ENCODE assay signal across 14 cellular contexts in the genomic region with DNA sequence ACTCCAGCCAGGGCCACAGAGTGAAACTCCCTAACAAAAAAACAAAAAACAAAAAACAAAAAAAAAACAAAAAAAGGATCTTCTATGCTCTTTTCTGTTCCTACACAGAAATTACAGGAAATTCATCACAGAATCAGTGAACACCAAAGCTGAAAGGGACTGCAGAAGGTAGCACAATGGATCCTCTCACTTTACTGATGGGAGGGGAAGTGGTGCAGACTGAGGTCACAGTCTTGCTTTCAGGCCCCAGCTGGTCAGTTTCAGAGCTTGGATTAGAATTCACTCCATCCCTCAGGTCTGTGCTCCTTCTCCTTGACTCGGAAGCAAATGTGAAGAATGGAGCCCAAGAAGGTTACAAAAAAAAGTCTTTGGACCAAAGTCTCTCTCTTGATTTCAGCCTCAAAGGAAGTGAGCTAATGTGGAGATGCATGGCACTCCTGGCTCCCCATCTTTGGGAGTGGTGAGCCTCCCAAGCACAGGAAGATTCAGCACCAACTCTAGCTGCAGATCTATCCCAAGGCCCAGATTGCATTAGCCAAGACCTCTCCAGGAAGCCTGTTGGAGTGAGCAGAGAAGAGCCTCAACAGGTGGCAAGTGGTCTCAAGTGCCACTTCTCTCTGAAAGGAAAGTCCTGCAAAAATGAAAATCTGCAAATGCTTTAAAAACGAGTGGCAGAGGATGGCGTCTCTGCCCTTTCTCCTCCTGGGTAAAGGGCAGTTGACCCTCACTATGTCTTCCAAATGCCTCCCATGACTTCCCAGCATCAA.
DNase-seq lines count a peak whose midpoint lies in the region; ATAC-seq, FAIRE-seq and TF ChIP-seq lines count a peak whose summit lies in the region.
"Had no signal": no experiment of that assay in that cellular context is flagged by ENCODE, and none has a peak within 500 bp of the region (broad histone marks: within the 10 kb centered on the region; RNA-seq: fewer than 3 reads in every experiment).

No MANE protein-coding gene starts in this region.

- FAIRE-seq in urothelium cell line (lab: Jason Lieb, UNC): no peak

- H3K27ac Mint-ChIP-seq in neural crest cell (ENCODE audit: unreplicated experiment): peak overlapping the region; percentile 80

- no peaks in the 10 kb centered on the region for H3K27me3 Mint-ChIP-seq in neural crest cell (ENCODE audit: low read depth)

- H3K4me1 Mint-ChIP-seq in neural crest cell: peaks cover 54% of the 10 kb centered on the region

- DNase-seq in NCI-H1417 (lab: John Stamatoyannopoulos, UW): peak in 2 of 3 experiments; percentile 27 to 80
- no peak for DNase-seq in NCI-H1417 treated with DMSO at 0.1 percent for 48 hours (lab: John Stamatoyannopoulos, UW)
- no peak for DNase-seq in neural crest cell (ENCODE audit: low read depth, low spot score)
- no peak for DNase-seq in urothelium cell line (ENCODE audit: low spot score)
- DNase-seq: 8988T; brain microvascular endothelial cell; foreskin melanocyte; mucosa of descending colon; PC-9; stimulated activated CD4-positive, alpha-beta T cell treated with anti-CD3 and anti-CD28 coated beads, Interleukin-4, amount 100 ng/mL, for 24 hours had no signal

- H3K4me3 Mint-ChIP-seq in neural crest cell: no peak overlapping the region

- H3K9me3 Mint-ChIP-seq in neural crest cell: no peaks in the 10 kb centered on the region

- ATAC-seq in GM21529 (IDR thresholded peaks at IDR 0.05; ENCODE audit: unreplicated experiment) (peak; percentile 49), HG03565 (IDR thresholded peaks at IDR 0.05; ENCODE audit: unreplicated experiment) (peak; percentile 34), HG03097 (IDR thresholded peaks at IDR 0.05; ENCODE audit: low FRiP score, unreplicated experiment) (no peak), GM21526 (IDR thresholded peaks at IDR 0.05; ENCODE audit: low FRiP score, unreplicated experiment) (no peak)

- H3K36me3 Mint-ChIP-seq in neural crest cell (ENCODE audit: low read depth): peaks cover 13% of the 10 kb centered on the region

- TF ChIP-seq CTCF in neural crest cell (conservative IDR thresholded peaks at IDR 0.05): no peak

Comparison
In these comparisons a context has a peak if more than half of its experiments do, and no peak if none do; other contexts are left out.
1. DNase-seq: peak in NCI-H1417 (2 of 3); none in NCI-H1417 treated with DMSO at 0.1 percent for 48 hours (single experiment), neural crest cell (single experiment) and urothelium cell line (single experiment).
2. ATAC-seq: peak in GM21529 (single experiment) and HG03565 (single experiment); none in HG03097 (single experiment) and GM21526 (single experiment).